In the genomic region with DNA sequence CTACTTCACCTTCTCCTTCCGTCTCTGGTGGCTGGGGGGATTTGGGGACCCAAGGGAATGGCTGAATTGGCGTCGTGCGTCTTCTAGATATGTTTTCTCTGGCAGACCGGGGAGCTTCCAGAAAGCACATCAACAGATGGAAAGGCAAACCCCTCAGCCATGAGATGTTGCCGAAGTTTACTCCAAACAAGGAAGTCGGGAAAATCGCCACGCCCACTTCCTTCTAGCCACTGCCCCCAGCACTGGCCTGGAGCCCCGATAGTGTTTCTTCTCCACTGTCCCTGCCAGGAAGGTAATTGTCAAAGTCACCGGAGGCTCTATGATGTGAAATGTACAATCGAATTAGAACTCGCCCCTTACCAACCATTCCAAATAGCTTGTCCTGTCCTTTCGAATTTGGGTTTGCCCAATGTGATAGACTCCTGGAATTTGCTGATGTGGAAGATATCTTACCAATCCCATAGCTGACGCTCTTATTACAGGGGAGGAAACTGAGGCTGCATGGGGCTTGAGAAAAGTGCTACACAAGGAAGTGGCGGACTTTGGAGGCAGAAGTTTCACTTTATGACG, we compare ENCODE assay signal across 1 cellular context.
TF ChIP-seq lines count a peak whose summit lies in the region.

No MANE protein-coding gene starts in this region.

TF ChIP-seq in H1, 55 proteins besides CTCF, POLR2A, EP300 and RAD21:
- TF ChIP-seq EZH2 (IDR thresholded peaks at IDR 0.05; ENCODE audit: low read depth, low read length, severe bottlenecking) (peak; percentile 62), HDAC2 (IDR thresholded peaks at IDR 0.05; ENCODE audit: borderline replicate concordance in 1 of 2, low read depth in 2 of 2, low read length in 2 of 2) (0 out of 4 replicates have a peak, but pooled peaks of 1 of the 2 experiments have one; percentile 5), USF2 (IDR thresholded peaks at IDR 0.05; ENCODE audit: low read length) (no peak), SIN3A (conservative IDR thresholded peaks at IDR 0.05 in 1 of 2, IDR thresholded peaks at IDR 0.05 in 1 of 2; ENCODE audit: low read depth in 1 of 2, low read length in 2 of 2) (no peak), RNF2 (IDR thresholded peaks at IDR 0.05; ENCODE audit: borderline replicate concordance, low read depth, low read length, missing control alignments, poor library complexity, severe bottlenecking) (no peak), SRF (IDR thresholded peaks at IDR 0.05; ENCODE audit: low read depth, low read length) (no peak), KDM4A (IDR thresholded peaks at IDR 0.05; ENCODE audit: low read depth, low read length, severe bottlenecking) (peak; percentile 86), PHF8 (conservative IDR thresholded peaks at IDR 0.05; ENCODE audit: low read depth, low read length) (no peak), SUZ12 (IDR thresholded peaks at IDR 0.05; ENCODE audit: low read length) (no peak), CBX8 (IDR thresholded peaks at IDR 0.05; ENCODE audit: borderline replicate concordance, low read depth, low read length) (no peak), MAX (IDR thresholded peaks at IDR 0.05) (0 out of 2 replicates have a peak, but pooled peaks have one; percentile 3)
